Comparison of ENCODE assay signal across 8 cellular contexts in genomic region chr19:35879770-35880317, GRCh38. TPM values are rescaled to one million over a fixed set of nuclear protein-coding genes. Genes with fewer than 3 reads are reported as not detected.
A peak's percentile ranks its signal among the peaks of the same experiment; 100 is the strongest.
DNase-seq lines count a peak whose midpoint lies in the region; ATAC-seq and TF ChIP-seq lines count a peak whose summit lies in the region.

No MANE protein-coding gene starts in this region.

- H3K36me3 Mint-ChIP-seq in Caco-2 (ENCODE audit: insufficient read depth, unreplicated experiment), result peaks cover 9% of the 10 kb centered on the region
- H3K36me3 Mint-ChIP-seq in activated naive CD8-positive, alpha-beta T cell treated with anti-CD3 and anti-CD28 coated beads, Interleukin-2, amount 10 ng/mL, durations not matched to agents 7 days and 5 days, result no peaks in the 10 kb centered on the region

- POLR2A ChIA-PET in Caco-2 (lab: Charles Lee), result interaction anchor here (1.0 to 1.1 kb wide), 2 partner anchors 51 to 232 kb away, joined by 3 to 4 read pairs; no protein-coding TSS in a partner anchor
- POLR2A ChIA-PET in activated naive CD8-positive, alpha-beta T cell treated with anti-CD3 and anti-CD28 coated beads, Interleukin-2, amount 10 ng/mL, durations not matched to agents 7 days and 5 days (lab: Charles Lee), result interaction anchor here (0.5 to 2.4 kb wide), 3 partner anchors 50 to 178 kb away, joined by 3 to 15 read pairs (median 4); no protein-coding TSS in a partner anchor

- intact Hi-C loops in Caco-2 (cut with micrococcal nuclease; ENCODE audit: unreplicated experiment) (loop anchor here (1.0 kb wide), 1 partner anchor 11 kb away; no protein-coding TSS in a partner anchor), head of caudate nucleus (cut with DNase I) (no loop called here)

- no peaks in the 10 kb centered on the region for H3K9me3 Mint-ChIP-seq in Caco-2 (ENCODE audit: unreplicated experiment)
- no peaks in the 10 kb centered on the region for H3K9me3 Mint-ChIP-seq in activated naive CD8-positive, alpha-beta T cell treated with anti-CD3 and anti-CD28 coated beads, Interleukin-2, amount 10 ng/mL, durations not matched to agents 7 days and 5 days

- H3K36me3 ChIP-seq in Caco-2 (ENCODE audit: control insufficient read depth, insufficient read depth, low read length), result no peaks in the 10 kb centered on the region

- H3K27ac Mint-ChIP-seq in Caco-2 (ENCODE audit: unreplicated experiment), result no peak overlapping the region
- no peak overlapping the region for H3K27ac Mint-ChIP-seq in activated naive CD8-positive, alpha-beta T cell treated with anti-CD3 and anti-CD28 coated beads, Interleukin-2, amount 10 ng/mL, durations not matched to agents 7 days and 5 days

- H3K27me3 Mint-ChIP-seq in Caco-2 (ENCODE audit: insufficient read depth, unreplicated experiment), result peaks cover 21% of the 10 kb centered on the region
- H3K27me3 Mint-ChIP-seq in activated naive CD8-positive, alpha-beta T cell treated with anti-CD3 and anti-CD28 coated beads, Interleukin-2, amount 10 ng/mL, durations not matched to agents 7 days and 5 days, result peaks cover 23% of the 10 kb centered on the region

- H3K9me3 ChIP-seq in Caco-2, result no peaks in the 10 kb centered on the region

- H3K4me3 Mint-ChIP-seq in Caco-2 (ENCODE audit: unreplicated experiment), result no peak overlapping the region
- H3K4me3 Mint-ChIP-seq in activated naive CD8-positive, alpha-beta T cell treated with anti-CD3 and anti-CD28 coated beads, Interleukin-2, amount 10 ng/mL, durations not matched to agents 7 days and 5 days, result no peak overlapping the region

- BruUV-seq in Caco-2 (replicated peaks; lab: Mats Ljungman, UMichigan), result no TSS peak

- no peak overlapping the region for H3K4me3 ChIP-seq in Caco-2 (ENCODE audit: low read depth, low read length)

- peaks cover 10% of the 10 kb centered on the region for H3K4me1 Mint-ChIP-seq in Caco-2 (ENCODE audit: low read depth, unreplicated experiment)
- peaks cover 9% of the 10 kb centered on the region for H3K4me1 Mint-ChIP-seq in activated naive CD8-positive, alpha-beta T cell treated with anti-CD3 and anti-CD28 coated beads, Interleukin-2, amount 10 ng/mL, durations not matched to agents 7 days and 5 days

- H3K27me3 ChIP-seq in Caco-2 (replicated peaks; ENCODE audit: control insufficient read depth, insufficient read depth, low read length), result peaks cover 1% of the 10 kb centered on the region; the same call in 1 of the 2 replicates

- H3K4me1 ChIP-seq in Caco-2, result no peaks in the 10 kb centered on the region

- DNase-seq in Caco-2 (peak; percentile 91 to 95), HuH-7.5 (ENCODE audit: low spot score) (peak; percentile 85), SW480 (ENCODE audit: low spot score) (peak; percentile 94), head of caudate nucleus (peak; percentile 64 to 96 (median 85)), pons (ENCODE audit: low spot score) (peak; percentile 78)
- peak; percentile 94 for DNase-seq in activated naive CD8-positive, alpha-beta T cell treated with anti-CD3 and anti-CD28 coated beads, Interleukin-2, amount 10 ng/mL, durations not matched to agents 7 days and 5 days

- TF ChIP-seq CTCF in Caco-2 (IDR thresholded peaks at IDR 0.05; ENCODE audit: insufficient read depth in 1 of 2, low read depth in 1 of 2, low read length in 1 of 2, severe bottlenecking in 1 of 2, unreplicated experiment in 1 of 2), result no peak

- ATAC-seq in activated naive CD8-positive, alpha-beta T cell treated with anti-CD3 and anti-CD28 coated beads, Interleukin-2, amount 10 ng/mL, durations not matched to agents 7 days and 5 days (ENCODE audit: low read depth), result peak; percentile 75
- ATAC-seq in HG03196 (IDR thresholded peaks at IDR 0.05; ENCODE audit: unreplicated experiment), result no peak
- ATAC-seq in GM19452 (IDR thresholded peaks at IDR 0.05; ENCODE audit: unreplicated experiment), result no peak

- CTCF ChIA-PET in Caco-2 (lab: Charles Lee), result interaction anchor here (0.6 to 2.2 kb wide), 5 partner anchors 10 to 82 kb away, joined by 3 to 14 read pairs (median 4); no protein-coding TSS in a partner anchor

RNA-seq across cellular contexts. Expression of gene APLP1, which starts 11.5 kb away (rescaled TPM):
- 4.6 and 6.5 TPM in 2 replicates for total RNA-seq in Caco-2 (2022)
- total RNA-seq in activated naive CD8-positive, alpha-beta T cell treated with anti-CD3 and anti-CD28 coated beads, Interleukin-2, amount 10 ng/mL, durations not matched to agents 7 days and 5 days, result 1 to 10 TPM; 1.2 to 1.4 TPM

RNA-seq across cellular contexts. Expression of gene NFKBID, which starts 20.5 kb away (rescaled TPM):
- total RNA-seq in Caco-2 (2022), result 8.0 and 10.5 TPM in 2 replicates
- 10 to 100 TPM; 40.7 to 48.7 TPM for total RNA-seq in activated naive CD8-positive, alpha-beta T cell treated with anti-CD3 and anti-CD28 coated beads, Interleukin-2, amount 10 ng/mL, durations not matched to agents 7 days and 5 days

RNA-seq across cellular contexts. Expression of gene HCST, which starts 22.5 kb away (rescaled TPM):
- not detected in 2 replicates for total RNA-seq in Caco-2 (2022)
- 100 to 1,000 TPM; 186 to 190 TPM for total RNA-seq in activated naive CD8-positive, alpha-beta T cell treated with anti-CD3 and anti-CD28 coated beads, Interleukin-2, amount 10 ng/mL, durations not matched to agents 7 days and 5 days

RNA-seq across cellular contexts. Expression of gene KIRREL2, which starts 23.1 kb away (rescaled TPM):
- total RNA-seq in Caco-2 (2022), result 0.14 TPM in 1 of 2 replicates, not detected in the other
- 1 to 10 TPM; 2.9 to 3.0 TPM for total RNA-seq in activated naive CD8-positive, alpha-beta T cell treated with anti-CD3 and anti-CD28 coated beads, Interleukin-2, amount 10 ng/mL, durations not matched to agents 7 days and 5 days

RNA-seq across cellular contexts. Expression of gene NPHS1, which starts 27.5 kb away (rescaled TPM):
- not detected in 2 replicates for total RNA-seq in Caco-2 (2022)
- under 1 TPM in 1 of 2 experiments, not detected in 1; 0.40 TPM for total RNA-seq in activated naive CD8-positive, alpha-beta T cell treated with anti-CD3 and anti-CD28 coated beads, Interleukin-2, amount 10 ng/mL, durations not matched to agents 7 days and 5 days

Comparison
In these comparisons a context has a peak if more than half of its experiments do, and no peak if none do; other contexts are left out.
1. RNA of gene HCST, which starts 22.5 kb away (total RNA-seq): 186 to 190 TPM in activated naive CD8-positive, alpha-beta T cell treated with anti-CD3 and anti-CD28 coated beads, Interleukin-2, amount 10 ng/mL, durations not matched to agents 7 days and 5 days; not detected in Caco-2; every median in the first group is over 100 times any median in the second.
2. Peak in every context shown above with its lines, with median percentiles within 50 percentile points of each other: DNase-seq.